In the genomic region with DNA sequence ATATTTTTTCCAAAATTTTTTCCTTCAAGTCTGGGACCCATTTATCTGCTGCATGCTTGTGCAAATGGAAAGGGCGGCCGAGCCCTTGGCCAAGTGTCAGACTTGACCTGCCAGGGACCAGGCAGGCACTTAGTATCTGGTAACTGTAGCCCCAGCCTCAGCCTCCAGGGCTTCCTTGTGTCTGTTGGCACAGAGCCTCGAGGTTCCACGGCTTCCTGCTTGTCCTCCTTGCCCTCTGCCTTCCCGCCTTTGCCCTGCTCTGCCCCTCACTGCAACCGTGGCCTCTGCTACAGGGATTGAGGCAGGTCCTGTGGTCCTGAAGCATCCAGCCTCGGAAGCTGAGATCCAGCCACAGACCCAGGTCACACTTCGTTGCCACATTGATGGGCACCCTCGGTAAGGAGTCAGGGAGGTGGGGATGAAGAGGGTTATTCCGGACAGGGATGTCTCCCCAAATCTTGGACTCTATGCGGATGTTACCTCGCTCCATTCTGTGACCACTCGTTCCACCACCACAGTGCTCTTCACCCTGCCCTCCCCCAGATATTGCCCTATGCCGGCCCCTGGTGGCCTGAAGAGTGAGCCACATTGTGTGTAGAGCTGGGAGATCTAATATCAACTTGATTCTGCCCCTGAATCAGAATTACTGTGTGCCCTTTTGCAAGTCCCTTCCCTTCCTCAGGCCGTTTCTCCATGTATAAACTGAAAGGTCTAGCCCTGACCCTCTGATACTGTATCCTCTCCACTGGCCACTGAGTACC, we compare ENCODE assay signal across 8 cellular contexts. TPM values are rescaled to one million over a fixed set of nuclear protein-coding genes. Genes with fewer than 3 reads are reported as not detected.
DNase-seq lines count a peak whose midpoint lies in the region; ATAC-seq and TF ChIP-seq lines count a peak whose summit lies in the region.

No MANE protein-coding gene starts in this region.

- no peaks in the 10 kb centered on the region for H3K9me3 Mint-ChIP-seq in memory B cell

- no peaks in the 10 kb centered on the region for H4K20me1 ChIP-seq in mammary epithelial cell (ENCODE audit: insufficient read depth, low read length)

- peaks cover 51% of the 10 kb centered on the region for H3K79me2 ChIP-seq in mammary epithelial cell (ENCODE audit: insufficient read depth, low read length)

- no peak for TF ChIP-seq POLR2A in NB4 (IDR thresholded peaks at IDR 0.05; ENCODE audit: extremely low read depth, insufficient read length)

- BruUV-seq in mammary epithelial cell (replicated peaks; lab: Mats Ljungman, UMichigan), result TSS peak; percentile 12

- H3K4me1 ChIP-seq in mammary epithelial cell (ENCODE audit: insufficient read depth, low read length), result peaks cover 30% of the 10 kb centered on the region

- no peak overlapping the region for H2AFZ ChIP-seq in mammary epithelial cell (ENCODE audit: low read depth, low read length)

- no peaks in the 10 kb centered on the region for H3K27me3 ChIP-seq in mammary epithelial cell (ENCODE audit: insufficient read depth, low read length)

- peak; percentile 73 for DNase-seq in DMS 273 (lab: John Stamatoyannopoulos, UW; ENCODE audit: unreplicated experiment)
- no peak for DNase-seq in DMS 273 treated with DMSO at 0.1 percent for 48 hours (lab: John Stamatoyannopoulos, UW)
- DNase-seq in NB4 (ENCODE audit: low read depth), result peak; percentile 54
- DNase-seq in mammary epithelial cell, result peak; percentile 46
- DNase-seq in memory B cell (ENCODE audit: low spot score in 2 of 2), result no peak
- DNase-seq in hippocampal formation (lab: John Stamatoyannopoulos, UW), result no peak
- DNase-seq in germinal center (ENCODE audit: low spot score), result no peak

- no peak overlapping the region for H3K9ac ChIP-seq in mammary epithelial cell (ENCODE audit: insufficient read depth, low read length)

- dilution Hi-C loops in mammary epithelial cell (cut with HindIII; ENCODE audit: low sequenced_read_pairs), result no loop called here

- in situ Hi-C loops in mammary epithelial cell (cut with MboI; ENCODE audit: low sequenced_read_pairs in 2 of 2), result loop anchor here (5.0 to 10.0 kb wide), 2 partner anchors 52 to 225 kb away; a partner anchor contains a TSS

- H3K27ac ChIP-seq in mammary epithelial cell (ENCODE audit: insufficient read depth, low read depth, low read length), result no peak overlapping the region

- intact Hi-C loops in mammary epithelial cell (cut with micrococcal nuclease), result loop anchor here (1.0 kb wide), 2 partner anchors 33 to 59 kb away; no protein-coding TSS in a partner anchor

- no peaks in the 10 kb centered on the region for H3K36me3 Mint-ChIP-seq in memory B cell

- H3K27ac Mint-ChIP-seq in memory B cell, result no peak overlapping the region

- peaks cover 8% of the 10 kb centered on the region for H3K36me3 ChIP-seq in mammary epithelial cell (ENCODE audit: insufficient read depth, low read length)

- no peak overlapping the region for H3K4me2 ChIP-seq in mammary epithelial cell (ENCODE audit: insufficient read depth, low read depth, low read length)

- no peaks in the 10 kb centered on the region for H3K9me3 ChIP-seq in mammary epithelial cell (replicated peaks; ENCODE audit: insufficient read depth, low read length)

- H3K27me3 Mint-ChIP-seq in memory B cell, result peaks cover 24% of the 10 kb centered on the region

- CTCF ChIA-PET in mammary epithelial cell (lab: Charles Lee; ENCODE audit: low non-redundant PET), result interaction anchor here (0.6 kb wide), 1 partner anchor 33 kb away, joined by 3 read pairs; no protein-coding TSS in a partner anchor

- WGBS in mammary epithelial cell (ENCODE audit: low coverage, missing lambda C conversion rate), result 46% methylated on average over 14 of the region's 15 CpGs

- H3K4me1 Mint-ChIP-seq in memory B cell, result no peaks in the 10 kb centered on the region

- no peak overlapping the region for H3K4me3 Mint-ChIP-seq in memory B cell

- ATAC-seq in memory B cell (ENCODE audit: low read depth) (peak; percentile 63), HG02610 (IDR thresholded peaks at IDR 0.05; ENCODE audit: unreplicated experiment) (no peak)

- H3K4me3 ChIP-seq in NB4 (ENCODE audit: low read depth, low read length) (no peak overlapping the region), mammary epithelial cell (replicated peaks in 1 of 3; ENCODE audit: insufficient read depth in 1 of 3, low read depth in 2 of 3, low read length in 3 of 3) (no peak overlapping the region)

- TF ChIP-seq CTCF in NB4 (IDR thresholded peaks at IDR 0.05; ENCODE audit: low read depth, low read length), result peak; percentile 67
- peak; percentile 49 to 78 for TF ChIP-seq CTCF in mammary epithelial cell (conservative IDR thresholded peaks at IDR 0.05 in 1 of 2, IDR thresholded peaks at IDR 0.05 in 1 of 2; ENCODE audit: extremely low read depth in 1 of 2, insufficient read depth in 1 of 2, low read depth in 1 of 2, low read length in 2 of 2)

RNA-seq across cellular contexts. Expression of a gene that starts 41.5 kb away (rescaled TPM):
- 10 to 100 TPM; 35.7 to 41.2 TPM for total RNA-seq in mammary epithelial cell
- 33.0 TPM for polyA plus RNA-seq in mammary epithelial cell
- 41.3 TPM for polyA minus RNA-seq in mammary epithelial cell

RNA-seq across cellular contexts. Expression of a gene that starts 52.4 kb away (rescaled TPM):
- total RNA-seq in mammary epithelial cell, result 10 to 100 TPM; 25.0 to 48.2 TPM
- polyA plus RNA-seq in mammary epithelial cell, result 24.9 TPM
- polyA minus RNA-seq in mammary epithelial cell, result 34.5 TPM

RNA-seq across cellular contexts. Expression of a gene that starts 53.5 kb away (rescaled TPM):
- total RNA-seq in mammary epithelial cell, result 100 to 1,000 TPM; 141 to 277 TPM
- polyA plus RNA-seq in mammary epithelial cell, result 124 TPM
- polyA minus RNA-seq in mammary epithelial cell, result 118 TPM

Comparison
In these comparisons a context has a peak if more than half of its experiments do, and no peak if none do; other contexts are left out.
1. DNase-seq: peak in DMS 273 (single experiment), NB4 (single experiment) and mammary epithelial cell (single experiment); none in DMS 273 treated with DMSO at 0.1 percent for 48 hours (single experiment), memory B cell (0 of 2), hippocampal formation (0 of 2) and germinal center (single experiment).